9 cellular contexts compared by ENCODE assay signal in genomic region chr22:24592144-24592845, GRCh38. TPM values are rescaled to one million over a fixed set of nuclear protein-coding genes. Genes with fewer than 3 reads are reported as not detected.
DNase-seq lines count a peak whose midpoint lies in the region; ATAC-seq, FAIRE-seq and TF ChIP-seq lines count a peak whose summit lies in the region.
"Had no signal": no experiment of that assay in that cellular context is flagged by ENCODE, and none has a peak within 500 bp of the region (broad histone marks: within the 10 kb centered on the region; RNA-seq: fewer than 3 reads in every experiment).

No MANE protein-coding gene starts in this region.

- H3K27ac ChIP-seq in HUES6 (ENCODE audit: low read depth, low read length) = no peak overlapping the region
- peak overlapping the region; percentile 82 to 88 for H3K27ac ChIP-seq in breast epithelium
- peak overlapping the region in 1 of 2 donors; percentile 43 for H3K27ac ChIP-seq in kidney (ENCODE audit: low read depth in 2 of 2, low read length in 2 of 2)
- H3K27ac ChIP-seq in stomach = peak overlapping the region; percentile 52 to 89 (median 84)

- peak overlapping the region; percentile 47; the same call in 1 of the 2 replicates for H3K4me3 ChIP-seq in GM08714 (ENCODE audit: low read length)
- H3K4me3 ChIP-seq in HUES6 (ENCODE audit: low read depth, low read length) = peak overlapping the region; percentile 93
- peak overlapping the region; percentile 68 to 92 (median 70) for H3K4me3 ChIP-seq in breast epithelium
- H3K4me3 ChIP-seq in kidney (ENCODE audit: low read length in 2 of 2) = peak overlapping the region; percentile 26 to 67
- peak overlapping the region; percentile 68 to 90 (median 76) for H3K4me3 ChIP-seq in stomach

- H3K9me3 ChIP-seq in HUES6 (ENCODE audit: control insufficient read depth, insufficient read depth, low read depth, low read length) (no peaks in the 10 kb centered on the region), breast epithelium (no peaks in the 10 kb centered on the region), kidney (ENCODE audit: control insufficient read depth in 1 of 2, low read length in 2 of 2) (no peaks in the 10 kb centered on the region), stomach (no peaks in the 10 kb centered on the region)

- peaks cover 21% of the 10 kb centered on the region for H3K4me1 ChIP-seq in HUES6 (ENCODE audit: control insufficient read depth, insufficient read depth, low read length)
- H3K4me1 ChIP-seq in breast epithelium = peaks cover 13 to 46% of the 10 kb centered on the region in 2 donors
- H3K4me1 ChIP-seq in kidney (ENCODE audit: control insufficient read depth in 1 of 2, insufficient read depth in 1 of 2, low read depth in 1 of 2, low read length in 2 of 2) = peaks cover 13 to 28% of the 10 kb centered on the region in 2 donors
- peaks cover 17 to 62% (median 55%) of the 10 kb centered on the region in 4 donors for H3K4me1 ChIP-seq in stomach

- DNase-seq in breast epithelium (ENCODE audit: low spot score in 2 of 2) = no peak
- DNase-seq in kidney = peak; percentile 83
- DNase-seq in stomach = no peak
- DNase-seq in germinal center (ENCODE audit: low spot score) = no peak
- DNase-seq in SW480 (ENCODE audit: low spot score) = no peak

- H3K36me3 ChIP-seq in HUES6 (ENCODE audit: control insufficient read depth, insufficient read depth, low read length) = peaks cover 23% of the 10 kb centered on the region
- no peaks in the 10 kb centered on the region for H3K36me3 ChIP-seq in breast epithelium
- peaks cover 3 to 10% of the 10 kb centered on the region in 2 donors for H3K36me3 ChIP-seq in kidney (ENCODE audit: control insufficient read depth in 1 of 2, insufficient read depth in 2 of 2, low read length in 2 of 2)
- peaks cover 0 to 26% (median 24%) of the 10 kb centered on the region in 4 donors for H3K36me3 ChIP-seq in stomach

- TF ChIP-seq EP300 in stomach (IDR thresholded peaks at IDR 0.05) = no peak

- no peak for TF ChIP-seq CTCF in breast epithelium (IDR thresholded peaks at IDR 0.05)
- no peak for TF ChIP-seq CTCF in kidney (IDR thresholded peaks at IDR 0.05; ENCODE audit: borderline replicate concordance, extremely low read depth, insufficient read depth)
- no peak for TF ChIP-seq CTCF in stomach (IDR thresholded peaks at IDR 0.05)

- FAIRE-seq in kidney (lab: Jason Lieb, UNC) = no peak
- FAIRE-seq: TTC549 had no signal

- ATAC-seq in HG03469 (IDR thresholded peaks at IDR 0.05; ENCODE audit: unreplicated experiment) = no peak

- no peak for TF ChIP-seq POLR2A in breast epithelium (IDR thresholded peaks at IDR 0.05)
- TF ChIP-seq POLR2A in stomach (IDR thresholded peaks at IDR 0.05) = no peak

- H3K9ac ChIP-seq in HUES6 (ENCODE audit: low read length) (peak overlapping the region; percentile 83), kidney (ENCODE audit: low read length in 2 of 2) (peak overlapping the region in 1 of 2 donors; percentile 46)

- H3K27me3 ChIP-seq in HUES6 (ENCODE audit: control insufficient read depth, insufficient read depth, low read length) (no peaks in the 10 kb centered on the region), breast epithelium (no peaks in the 10 kb centered on the region), stomach (no peaks in the 10 kb centered on the region)

- WGBS in stomach, 5 donors = 2 to 5% (median 5%) methylated on average over 25 to 31 of the region's 31 CpGs

- intact Hi-C loops in breast epithelium (cut with DNase I; ENCODE audit: low total_unique reads) (no loop called here), kidney (cut with DNase I) (no loop called here), stomach (cut with DNase I; ENCODE audit: low total_unique reads) (no loop called here)

RNA-seq across cellular contexts. Expression of gene LRRC75B, which starts 0.6 kb away (rescaled TPM):
- total RNA-seq in breast epithelium (10 to 100 TPM; 10.7 to 23.1 (median 20.0) TPM), kidney (47.6 TPM), stomach (10 to 100 TPM in 4 of 5 donors, 1 to 10 TPM in 1; 7.2 to 31.7 (median 24.8) TPM)
- polyA plus RNA-seq in kidney (ENCODE audit: insufficient read depth, low read depth, low replicate concordance) (23.4 TPM), stomach (10 to 100 TPM in 2 of 3 donors, 1 to 10 TPM in 1; 8.6 to 28.5 (median 26.1) TPM)

RNA-seq across cellular contexts. Expression of gene GGT1, which starts 10.7 kb away (rescaled TPM):
- 1 to 10 TPM; 3.4 to 8.5 (median 4.6) TPM for total RNA-seq in breast epithelium
- total RNA-seq in kidney = 169 TPM
- 153 TPM for polyA plus RNA-seq in kidney (ENCODE audit: insufficient read depth, low read depth, low replicate concordance)
- 10 to 100 TPM in 3 of 5 donors, 1 to 10 TPM in 2; 5.3 to 24.3 (median 17.4) TPM for total RNA-seq in stomach
- 10 to 100 TPM; 21.5 to 87.1 (median 26.6) TPM for polyA plus RNA-seq in stomach

RNA-seq across cellular contexts. Expression of gene SNRPD3, which starts 36.5 kb away (rescaled TPM):
- total RNA-seq in breast epithelium (100 to 1,000 TPM; 105 to 148 (median 124) TPM), kidney (73.7 TPM), stomach (100 to 1,000 TPM in 4 of 5 donors, 10 to 100 TPM in 1; 75.6 to 153 (median 121) TPM)
- polyA plus RNA-seq in kidney (ENCODE audit: insufficient read depth, low read depth, low replicate concordance) (136 TPM), stomach (100 to 1,000 TPM; 101 to 144 (median 109) TPM)

RNA-seq across cellular contexts. Expression of gene GUCD1, which starts 37.4 kb away (rescaled TPM):
- 100 to 1,000 TPM in 1 of 3 donors, 10 to 100 TPM in 2; 89.6 to 177 (median 91.4) TPM for total RNA-seq in breast epithelium
- total RNA-seq in kidney = 150 TPM
- polyA plus RNA-seq in kidney (ENCODE audit: insufficient read depth, low read depth, low replicate concordance) = 111 TPM
- 100 to 1,000 TPM; 120 to 196 (median 171) TPM for total RNA-seq in stomach
- polyA plus RNA-seq in stomach = 100 to 1,000 TPM in 2 of 3 donors, 10 to 100 TPM in 1; 87.4 to 165 (median 110) TPM
